ENCODE assay signal across 1 cellular context in genomic region chr1:84997667-84998600, GRCh38.
TF ChIP-seq lines count a peak whose summit lies in the region.

No MANE protein-coding gene starts in this region.

TF ChIP-seq in HepG2, 621 proteins besides CTCF, POLR2A, EP300 and RAD21 (continued from another document):
- TF ChIP-seq ZNF382 (CRISPR knock-in tag; IDR thresholded peaks at IDR 0.05; ENCODE audit: borderline replicate concordance) = no peak
- TF ChIP-seq POLR2AphosphoS2 (IDR thresholded peaks at IDR 0.05; ENCODE audit: low read depth, low read length) = no peak
- no peak for TF ChIP-seq HMG20B (CRISPR knock-in tag; conservative IDR thresholded peaks at IDR 0.05)
- TF ChIP-seq CHCHD3 (CRISPR knock-in tag; IDR thresholded peaks at IDR 0.05) = no peak
- no peak for TF ChIP-seq NFATC3 (CRISPR knock-in tag; IDR thresholded peaks at IDR 0.05)
- no peak for TF ChIP-seq ZNF607 (CRISPR knock-in tag; IDR thresholded peaks at IDR 0.05; ENCODE audit: borderline replicate concordance)
- TF ChIP-seq POLR2G (IDR thresholded peaks at IDR 0.05; ENCODE audit: low read depth, low read length) = no peak
